1 cellular context compared by ENCODE assay signal in the genomic region with DNA sequence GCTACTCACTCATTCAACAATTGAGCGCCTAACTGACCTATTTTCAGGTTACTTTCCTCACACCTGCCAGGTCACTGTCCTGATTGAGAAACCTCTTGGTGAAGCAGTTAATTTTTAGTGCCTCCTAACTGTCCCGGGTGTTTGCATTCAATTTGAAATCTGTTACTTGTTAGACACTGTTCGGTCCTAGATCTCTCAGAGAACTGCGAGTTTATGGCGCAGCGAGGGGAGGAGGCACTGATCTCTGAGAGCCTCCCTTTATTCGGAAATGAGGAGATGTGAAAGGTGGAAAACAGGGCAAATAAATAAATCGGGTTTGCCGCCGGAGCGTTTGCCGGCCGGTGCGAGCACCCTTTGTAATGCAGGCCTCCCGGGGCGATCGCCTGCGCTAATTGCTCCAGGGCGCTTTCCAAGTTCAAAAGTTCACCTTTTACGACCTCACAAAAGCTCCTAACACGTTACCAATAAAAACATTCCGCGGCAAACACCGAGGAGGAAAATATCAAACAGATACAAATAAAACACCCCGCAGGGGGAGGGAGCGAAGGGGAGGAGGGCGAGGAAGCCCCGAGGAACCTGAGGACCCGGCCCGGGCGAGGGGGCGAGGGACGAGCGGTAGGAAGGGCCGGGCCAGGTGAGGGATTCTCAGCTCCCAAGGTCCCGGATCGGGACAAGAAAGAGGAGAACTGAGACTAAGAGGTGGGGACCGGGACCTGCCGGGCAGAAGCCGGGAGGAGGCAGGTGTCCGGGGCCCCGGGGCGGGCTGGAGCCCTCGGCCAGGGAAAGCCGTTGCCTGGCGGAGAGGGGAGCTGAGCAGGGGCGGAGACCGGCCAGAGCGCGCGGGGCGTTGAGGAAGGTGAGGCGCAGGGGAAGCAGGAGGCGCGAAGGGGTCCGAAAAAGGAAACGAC.
A peak's percentile ranks its signal among the peaks of the same experiment; 100 is the strongest.
TF ChIP-seq lines count a peak whose summit lies in the region.

No MANE protein-coding gene starts in this region.

TF ChIP-seq in K562, 482 proteins besides CTCF, POLR2A, EP300 and RAD21 (continued from another document and continues in another):
- no peak for TF ChIP-seq TAF7 (tag; IDR thresholded peaks at IDR 0.05)
- TF ChIP-seq LCOR (CRISPR knock-in tag; IDR thresholded peaks at IDR 0.05) = 0 out of 2 replicates have a peak, but pooled peaks have one; percentile 25
- TF ChIP-seq, protein P1, sequence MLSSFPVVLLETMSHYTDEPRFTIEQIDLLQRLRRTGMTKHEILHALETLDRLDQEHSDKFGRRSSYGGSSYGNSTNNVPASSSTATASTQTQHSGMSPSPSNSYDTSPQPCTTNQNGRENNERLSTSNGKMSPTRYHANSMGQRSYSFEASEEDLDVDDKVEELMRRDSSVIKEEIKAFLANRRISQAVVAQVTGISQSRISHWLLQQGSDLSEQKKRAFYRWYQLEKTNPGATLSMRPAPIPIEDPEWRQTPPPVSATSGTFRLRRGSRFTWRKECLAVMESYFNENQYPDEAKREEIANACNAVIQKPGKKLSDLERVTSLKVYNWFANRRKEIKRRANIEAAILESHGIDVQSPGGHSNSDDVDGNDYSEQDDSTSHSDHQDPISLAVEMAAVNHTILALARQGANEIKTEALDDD (IDR thresholded peaks at IDR 0.05) = peak; percentile 49; the same call in 1 of the 2 replicates
- TF ChIP-seq, protein P2, sequence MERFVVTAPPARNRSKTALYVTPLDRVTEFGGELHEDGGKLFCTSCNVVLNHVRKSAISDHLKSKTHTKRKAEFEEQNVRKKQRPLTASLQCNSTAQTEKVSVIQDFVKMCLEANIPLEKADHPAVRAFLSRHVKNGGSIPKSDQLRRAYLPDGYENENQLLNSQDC (CRISPR knock-in tag; IDR thresholded peaks at IDR 0.05) = no peak
- TF ChIP-seq CSDE1 (IDR thresholded peaks at IDR 0.05) = no peak
- no peak for TF ChIP-seq BRCA1 (IDR thresholded peaks at IDR 0.05)
- TF ChIP-seq BRCA1 (CRISPR knock-in tag; IDR thresholded peaks at IDR 0.05) = no peak
- no peak for TF ChIP-seq HNRNPUL1 (IDR thresholded peaks at IDR 0.05; ENCODE audit: low read length)
- TF ChIP-seq, protein P3, sequence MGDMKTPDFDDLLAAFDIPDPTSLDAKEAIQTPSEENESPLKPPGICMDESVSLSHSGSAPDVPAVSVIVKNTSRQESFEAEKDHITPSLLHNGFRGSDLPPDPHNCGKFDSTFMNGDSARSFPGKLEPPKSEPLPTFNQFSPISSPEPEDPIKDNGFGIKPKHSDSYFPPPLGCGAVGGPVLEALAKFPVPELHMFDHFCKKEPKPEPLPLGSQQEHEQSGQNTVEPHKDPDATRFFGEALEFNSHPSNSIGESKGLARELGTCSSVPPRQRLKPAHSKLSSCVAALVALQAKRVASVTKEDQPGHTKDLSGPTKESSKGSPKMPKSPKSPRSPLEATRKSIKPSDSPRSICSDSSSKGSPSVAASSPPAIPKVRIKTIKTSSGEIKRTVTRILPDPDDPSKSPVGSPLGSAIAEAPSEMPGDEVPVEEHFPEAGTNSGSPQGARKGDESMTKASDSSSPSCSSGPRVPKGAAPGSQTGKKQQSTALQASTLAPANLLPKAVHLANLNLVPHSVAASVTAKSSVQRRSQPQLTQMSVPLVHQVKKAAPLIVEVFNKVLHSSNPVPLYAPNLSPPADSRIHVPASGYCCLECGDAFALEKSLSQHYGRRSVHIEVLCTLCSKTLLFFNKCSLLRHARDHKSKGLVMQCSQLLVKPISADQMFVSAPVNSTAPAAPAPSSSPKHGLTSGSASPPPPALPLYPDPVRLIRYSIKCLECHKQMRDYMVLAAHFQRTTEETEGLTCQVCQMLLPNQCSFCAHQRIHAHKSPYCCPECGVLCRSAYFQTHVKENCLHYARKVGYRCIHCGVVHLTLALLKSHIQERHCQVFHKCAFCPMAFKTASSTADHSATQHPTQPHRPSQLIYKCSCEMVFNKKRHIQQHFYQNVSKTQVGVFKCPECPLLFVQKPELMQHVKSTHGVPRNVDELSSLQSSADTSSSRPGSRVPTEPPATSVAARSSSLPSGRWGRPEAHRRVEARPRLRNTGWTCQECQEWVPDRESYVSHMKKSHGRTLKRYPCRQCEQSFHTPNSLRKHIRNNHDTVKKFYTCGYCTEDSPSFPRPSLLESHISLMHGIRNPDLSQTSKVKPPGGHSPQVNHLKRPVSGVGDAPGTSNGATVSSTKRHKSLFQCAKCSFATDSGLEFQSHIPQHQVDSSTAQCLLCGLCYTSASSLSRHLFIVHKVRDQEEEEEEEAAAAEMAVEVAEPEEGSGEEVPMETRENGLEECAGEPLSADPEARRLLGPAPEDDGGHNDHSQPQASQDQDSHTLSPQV (IDR thresholded peaks at IDR 0.05) = no peak
- TF ChIP-seq NR2C2 (CRISPR knock-in tag; IDR thresholded peaks at IDR 0.05) = no peak
- TF ChIP-seq NR2C2 (tag; IDR thresholded peaks at IDR 0.05) = peak; percentile 34; the same call in 1 of the 2 replicates
- TF ChIP-seq FOXJ2 (tag; IDR thresholded peaks at IDR 0.05) = no peak
- TF ChIP-seq, protein P4, sequence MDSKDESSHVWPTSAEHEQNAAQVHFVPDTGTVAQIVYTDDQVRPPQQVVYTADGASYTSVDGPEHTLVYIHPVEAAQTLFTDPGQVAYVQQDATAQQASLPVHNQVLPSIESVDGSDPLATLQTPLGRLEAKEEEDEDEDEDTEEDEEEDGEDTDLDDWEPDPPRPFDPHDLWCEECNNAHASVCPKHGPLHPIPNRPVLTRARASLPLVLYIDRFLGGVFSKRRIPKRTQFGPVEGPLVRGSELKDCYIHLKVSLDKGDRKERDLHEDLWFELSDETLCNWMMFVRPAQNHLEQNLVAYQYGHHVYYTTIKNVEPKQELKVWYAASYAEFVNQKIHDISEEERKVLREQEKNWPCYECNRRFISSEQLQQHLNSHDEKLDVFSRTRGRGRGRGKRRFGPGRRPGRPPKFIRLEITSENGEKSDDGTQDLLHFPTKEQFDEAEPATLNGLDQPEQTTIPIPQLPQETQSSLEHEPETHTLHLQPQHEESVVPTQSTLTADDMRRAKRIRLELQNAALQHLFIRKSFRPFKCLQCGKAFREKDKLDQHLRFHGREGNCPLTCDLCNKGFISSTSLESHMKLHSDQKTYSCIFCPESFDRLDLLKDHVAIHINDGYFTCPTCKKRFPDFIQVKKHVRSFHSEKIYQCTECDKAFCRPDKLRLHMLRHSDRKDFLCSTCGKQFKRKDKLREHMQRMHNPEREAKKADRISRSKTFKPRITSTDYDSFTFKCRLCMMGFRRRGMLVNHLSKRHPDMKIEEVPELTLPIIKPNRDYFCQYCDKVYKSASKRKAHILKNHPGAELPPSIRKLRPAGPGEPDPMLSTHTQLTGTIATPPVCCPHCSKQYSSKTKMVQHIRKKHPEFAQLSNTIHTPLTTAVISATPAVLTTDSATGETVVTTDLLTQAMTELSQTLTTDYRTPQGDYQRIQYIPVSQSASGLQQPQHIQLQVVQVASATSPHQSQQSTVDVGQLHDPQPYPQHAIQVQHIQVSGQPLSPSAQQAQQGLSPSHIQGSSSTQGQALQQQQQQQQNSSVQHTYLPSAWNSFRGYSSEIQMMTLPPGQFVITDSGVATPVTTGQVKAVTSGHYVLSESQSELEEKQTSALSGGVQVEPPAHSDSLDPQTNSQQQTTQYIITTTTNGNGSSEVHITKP (IDR thresholded peaks at IDR 0.05; ENCODE audit: partially characterized antibody) = peak; percentile 9
- no peak for TF ChIP-seq ZNF232 (CRISPR knock-in tag; IDR thresholded peaks at IDR 0.05)
- 0 out of 2 replicates have a peak, but pooled peaks have one; percentile 24 for TF ChIP-seq PML (IDR thresholded peaks at IDR 0.05; ENCODE audit: low read length)
- TF ChIP-seq CREB5 (CRISPR knock-in tag; IDR thresholded peaks at IDR 0.05) = no peak
- TF ChIP-seq, protein P5, sequence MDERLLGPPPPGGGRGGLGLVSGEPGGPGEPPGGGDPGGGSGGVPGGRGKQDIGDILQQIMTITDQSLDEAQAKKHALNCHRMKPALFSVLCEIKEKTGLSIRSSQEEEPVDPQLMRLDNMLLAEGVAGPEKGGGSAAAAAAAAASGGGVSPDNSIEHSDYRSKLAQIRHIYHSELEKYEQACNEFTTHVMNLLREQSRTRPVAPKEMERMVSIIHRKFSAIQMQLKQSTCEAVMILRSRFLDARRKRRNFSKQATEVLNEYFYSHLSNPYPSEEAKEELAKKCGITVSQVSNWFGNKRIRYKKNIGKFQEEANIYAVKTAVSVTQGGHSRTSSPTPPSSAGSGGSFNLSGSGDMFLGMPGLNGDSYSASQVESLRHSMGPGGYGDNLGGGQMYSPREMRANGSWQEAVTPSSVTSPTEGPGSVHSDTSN (CRISPR knock-in tag; IDR thresholded peaks at IDR 0.05; ENCODE audit: low read depth) = no peak
- TF ChIP-seq, protein P5 (tag; conservative IDR thresholded peaks at IDR 0.05; ENCODE audit: low read depth) = no peak
- TF ChIP-seq, protein P6, sequence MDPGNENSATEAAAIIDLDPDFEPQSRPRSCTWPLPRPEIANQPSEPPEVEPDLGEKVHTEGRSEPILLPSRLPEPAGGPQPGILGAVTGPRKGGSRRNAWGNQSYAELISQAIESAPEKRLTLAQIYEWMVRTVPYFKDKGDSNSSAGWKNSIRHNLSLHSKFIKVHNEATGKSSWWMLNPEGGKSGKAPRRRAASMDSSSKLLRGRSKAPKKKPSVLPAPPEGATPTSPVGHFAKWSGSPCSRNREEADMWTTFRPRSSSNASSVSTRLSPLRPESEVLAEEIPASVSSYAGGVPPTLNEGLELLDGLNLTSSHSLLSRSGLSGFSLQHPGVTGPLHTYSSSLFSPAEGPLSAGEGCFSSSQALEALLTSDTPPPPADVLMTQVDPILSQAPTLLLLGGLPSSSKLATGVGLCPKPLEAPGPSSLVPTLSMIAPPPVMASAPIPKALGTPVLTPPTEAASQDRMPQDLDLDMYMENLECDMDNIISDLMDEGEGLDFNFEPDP (CRISPR knock-in tag; IDR thresholded peaks at IDR 0.05) = no peak
- peak in 1 of 2 experiments; percentile 38 for TF ChIP-seq E2F6 (IDR thresholded peaks at IDR 0.05; ENCODE audit: borderline replicate concordance in 1 of 2, extremely low read depth in 1 of 2, insufficient read depth in 1 of 2, insufficient read length in 1 of 2, low read depth in 1 of 2, low read length in 1 of 2, poor library complexity in 1 of 2, severe bottlenecking in 1 of 2)
- no peak for TF ChIP-seq MYC (IDR thresholded peaks at IDR 0.05; ENCODE audit: low read depth, low read length)
- TF ChIP-seq MYC (CRISPR knock-in tag; IDR thresholded peaks at IDR 0.05; ENCODE audit: borderline replicate concordance, low read depth) = no peak
- TF ChIP-seq HDGF (IDR thresholded peaks at IDR 0.05) = 0 out of 2 replicates have a peak, but pooled peaks have one; percentile 24
- TF ChIP-seq CXXC5 (CRISPR knock-in tag; IDR thresholded peaks at IDR 0.05) = peak; percentile 44; the same call in 1 of the 2 replicates
- TF ChIP-seq YY1 (IDR thresholded peaks at IDR 0.05; ENCODE audit: borderline replicate concordance in 1 of 3, control insufficient read depth in 1 of 3, extremely low read depth in 1 of 3, insufficient read depth in 3 of 3, insufficient read length in 1 of 3, insufficient replicate concordance in 2 of 3, low read depth in 1 of 3, low read length in 2 of 3) = no peak
- TF ChIP-seq, protein P7, sequence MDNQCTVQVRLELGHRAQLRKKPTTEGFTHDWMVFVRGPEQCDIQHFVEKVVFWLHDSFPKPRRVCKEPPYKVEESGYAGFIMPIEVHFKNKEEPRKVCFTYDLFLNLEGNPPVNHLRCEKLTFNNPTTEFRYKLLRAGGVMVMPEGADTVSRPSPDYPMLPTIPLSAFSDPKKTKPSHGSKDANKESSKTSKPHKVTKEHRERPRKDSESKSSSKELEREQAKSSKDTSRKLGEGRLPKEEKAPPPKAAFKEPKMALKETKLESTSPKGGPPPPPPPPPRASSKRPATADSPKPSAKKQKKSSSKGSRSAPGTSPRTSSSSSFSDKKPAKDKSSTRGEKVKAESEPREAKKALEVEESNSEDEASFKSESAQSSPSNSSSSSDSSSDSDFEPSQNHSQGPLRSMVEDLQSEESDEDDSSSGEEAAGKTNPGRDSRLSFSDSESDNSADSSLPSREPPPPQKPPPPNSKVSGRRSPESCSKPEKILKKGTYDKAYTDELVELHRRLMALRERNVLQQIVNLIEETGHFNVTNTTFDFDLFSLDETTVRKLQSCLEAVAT (IDR thresholded peaks at IDR 0.05) = peak in 1 of 2 experiments; percentile 70; a peak in 1 of 4 replicates
- TF ChIP-seq BACH1 (tag; IDR thresholded peaks at IDR 0.05) = no peak
- TF ChIP-seq ZNF586 (CRISPR knock-in tag; conservative IDR thresholded peaks at IDR 0.05) = no peak
- 0 out of 2 replicates have a peak, but pooled peaks have one; percentile 25 for TF ChIP-seq TFAP4 (CRISPR knock-in tag; IDR thresholded peaks at IDR 0.05; ENCODE audit: borderline replicate concordance)
- no peak for TF ChIP-seq MCM7 (IDR thresholded peaks at IDR 0.05)
